In the genomic region with DNA sequence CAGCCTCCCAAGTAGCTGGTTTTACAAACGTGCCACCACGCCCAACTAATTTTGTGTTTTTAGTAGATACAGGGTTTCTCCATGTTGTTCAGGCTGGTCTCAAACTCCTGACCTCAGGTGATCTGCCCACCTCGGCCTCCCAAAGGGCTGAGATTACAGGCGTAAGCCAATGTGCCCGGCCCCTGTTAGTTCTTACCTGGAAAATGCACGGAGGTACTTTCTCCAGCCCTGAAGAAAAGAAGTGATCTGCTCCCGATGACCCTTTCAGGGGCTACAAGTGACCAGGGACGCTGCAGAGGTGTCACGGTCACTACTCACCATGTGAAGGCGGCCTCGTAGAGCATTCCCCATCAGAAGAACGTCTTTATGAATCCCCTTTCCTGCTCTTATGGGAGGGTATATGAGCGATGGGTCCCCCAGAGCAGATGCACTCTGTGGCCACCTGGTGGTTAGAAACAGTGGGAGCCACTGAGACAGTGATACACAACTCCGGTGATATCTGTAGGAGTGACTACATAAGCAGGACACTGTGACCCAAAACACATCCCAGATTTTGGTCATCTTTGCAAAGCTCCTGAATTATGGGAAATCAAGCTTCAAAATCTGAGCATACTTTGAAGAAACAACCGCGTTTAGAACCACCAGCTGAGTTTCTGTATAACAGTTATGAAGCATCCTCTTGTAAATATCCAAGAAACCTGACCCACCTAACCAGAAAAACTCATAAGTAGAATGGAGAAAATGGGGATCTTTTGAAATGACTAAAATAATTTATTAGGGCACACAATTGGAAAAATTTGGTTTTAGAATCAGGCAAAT, we compare ENCODE assay signal across 8 cellular contexts.
A peak's percentile ranks its signal among the peaks of the same experiment; 100 is the strongest.
DNase-seq lines count a peak whose midpoint lies in the region; ATAC-seq, FAIRE-seq and TF ChIP-seq lines count a peak whose summit lies in the region.
"Not testable (repeated sequence)": the region's sequence is repeated elsewhere in the genome, so short reads cannot be mapped to it uniquely, and the experiment has no call there.

No MANE protein-coding gene starts in this region.

- ATAC-seq in right lobe of liver, result peak; percentile 73 to 81 (median 76)

- not testable (repeated sequence) for H3K4me1 ChIP-seq in BE2C, right lobe of liver

- not testable (repeated sequence) for H3K27ac ChIP-seq in right lobe of liver

- not testable (repeated sequence) for H3K36me3 ChIP-seq in BE2C, right lobe of liver

- H3K4me3 ChIP-seq in BE2C (ENCODE audit: low read depth, low read length); epithelial cell of esophagus (ENCODE audit: low read length); right lobe of liver: not testable (repeated sequence)

- H3K27me3 ChIP-seq in BE2C, right lobe of liver: not testable (repeated sequence)

- FAIRE-seq in GM12891 (lab: Jason Lieb, UNC), result peak; percentile 72

- not testable (repeated sequence) for TF ChIP-seq POLR2A in GM12891 (IDR thresholded peaks at IDR 0.05; ENCODE audit: low read depth, low read length); right lobe of liver (IDR thresholded peaks at IDR 0.05)

- WGBS in right lobe of liver (ENCODE audit: insufficient coverage, low coverage, low lambda C conversion rate, missing lambda C conversion rate), result 33% methylated on average over 10 of the region's 16 CpGs

- intact Hi-C loops in right lobe of liver (cut with DNase I), result not testable (repeated sequence)

- TF ChIP-seq CTCF in BE2C (IDR thresholded peaks at IDR 0.05; ENCODE audit: low read depth, low read length), result peak; percentile 71
- peak; percentile 76 for TF ChIP-seq CTCF in epithelial cell of esophagus (IDR thresholded peaks at IDR 0.05; ENCODE audit: insufficient read depth, low read depth, low read length, missing control alignments)
- TF ChIP-seq CTCF in right lobe of liver (IDR thresholded peaks at IDR 0.05), result peak; percentile 57 to 72 (median 64)

- not testable (repeated sequence) for H3K9me3 ChIP-seq in BE2C, right lobe of liver

- peak; percentile 36 for DNase-seq in BE2C
- DNase-seq in GM12891 (ENCODE audit: insufficient read length, low spot score); right lobe of liver: not testable (repeated sequence)
- DNase-seq in NCI-H1436 (lab: John Stamatoyannopoulos, UW), result peak; percentile 3
- DNase-seq in SW480 (ENCODE audit: low spot score), result peak; percentile 27
- peak; percentile 17 for DNase-seq in activated gamma-delta T cell treated with Interleukin-2 at 50 U/mL for 16 hours
- peak; percentile 19 for DNase-seq in epithelial cell of esophagus (ENCODE audit: low read depth)
- DNase-seq in stimulated activated CD4-positive, alpha-beta T cell treated with anti-CD3 and anti-CD28 coated beads, Interleukin-2, amount 100 ng/mL, for 24 hours, result peak; percentile 19 to 38
